Comparison of ENCODE assay signal across 8 cellular contexts in genomic region chr17:64707077-64707591, GRCh38. TPM values are rescaled to one million over a fixed set of nuclear protein-coding genes. Genes with fewer than 3 reads are reported as not detected.
A peak's percentile ranks its signal among the peaks of the same experiment; 100 is the strongest.
DNase-seq lines count a peak whose midpoint lies in the region; ATAC-seq, FAIRE-seq and TF ChIP-seq lines count a peak whose summit lies in the region.

No MANE protein-coding gene starts in this region.

- no peak for FAIRE-seq in K562 (lab: Jason Lieb, UNC)

- H3K27me3 ChIP-seq in K562 (ENCODE audit: control insufficient read depth in 2 of 2, insufficient read depth in 2 of 2, low read length in 2 of 2) = peaks cover 0 to 6% of the 10 kb centered on the region in 2 experiments; a peak in 2 of 5 replicates
- no peaks in the 10 kb centered on the region for H3K27me3 ChIP-seq in subcutaneous abdominal adipose tissue (ENCODE audit: control insufficient read depth in 5 of 5, insufficient read depth in 4 of 5, low read length in 5 of 5)

- DNase-seq in C1 segment of cervical spinal cord (lab: John Stamatoyannopoulos, UW) (peak in 10 of 14 donors; percentile 3 to 52 (median 23)), M059J (ENCODE audit: low read depth) (peak; percentile 99), K562 (ENCODE audit: extremely low read depth in 1 of 4, low spot score in 3 of 4) (no peak), iris pigment epithelial cell (ENCODE audit: low read depth) (peak; percentile 99)
- no peak for DNase-seq in stimulated activated naive B cell treated with anti-CD40 and anti-IgM and Interleukin-4, amounts not matched to agents 10 μg/mL and 1 μg/mL and 100 μg/mL, for 72 hours

- no peak overlapping the region for H3K27ac Mint-ChIP-seq in stimulated activated naive B cell treated with anti-CD40 and anti-IgM and Interleukin-4, amounts not matched to agents 10 μg/mL and 1 μg/mL and 100 μg/mL, for 72 hours

- in situ Hi-C loops in K562 (cut with MboI) = no loop called here

- H3K4me3 Mint-ChIP-seq in stimulated activated naive B cell treated with anti-CD40 and anti-IgM and Interleukin-4, amounts not matched to agents 10 μg/mL and 1 μg/mL and 100 μg/mL, for 72 hours = no peak overlapping the region

- no TSS peak for BruUV-seq in K562 (replicated peaks; lab: Mats Ljungman, UMichigan)

- H3K4me3 ChIP-seq in K562 = no peak overlapping the region
- no peak overlapping the region for H3K4me3 ChIP-seq in subcutaneous abdominal adipose tissue (ENCODE audit: low read depth in 1 of 5, low read length in 5 of 5)

- no peak overlapping the region for H2AFZ ChIP-seq in K562 (ENCODE audit: low read depth, low read length)

- H3K4me1 ChIP-seq in K562 (replicated peaks in 1 of 2; ENCODE audit: control insufficient read depth in 2 of 2, insufficient read depth in 2 of 2, low read length in 2 of 2) (peaks cover 8 to 15% of the 10 kb centered on the region in 2 experiments; a peak in 4 of 5 replicates), subcutaneous abdominal adipose tissue (ENCODE audit: control insufficient read depth in 5 of 5, insufficient read depth in 5 of 5, low read length in 5 of 5) (peaks cover 2 to 37% (median 31%) of the 10 kb centered on the region in 5 donors)

- no peaks in the 10 kb centered on the region for H3K36me3 Mint-ChIP-seq in stimulated activated naive B cell treated with anti-CD40 and anti-IgM and Interleukin-4, amounts not matched to agents 10 μg/mL and 1 μg/mL and 100 μg/mL, for 72 hours

- peaks cover 0 to 13% of the 10 kb centered on the region in 2 donors for H3K27me3 Mint-ChIP-seq in stimulated activated naive B cell treated with anti-CD40 and anti-IgM and Interleukin-4, amounts not matched to agents 10 μg/mL and 1 μg/mL and 100 μg/mL, for 72 hours

- CTCF ChIA-PET in K562 (lab: Yijun Ruan, JAX; ENCODE audit: low intra/inter-chr PET ratio) = no interaction called here

- no peaks in the 10 kb centered on the region for H4K20me1 ChIP-seq in K562 (replicated peaks; ENCODE audit: control insufficient read depth, insufficient read depth, low read length)

- no peak for ATAC-seq in K562
- no peak for ATAC-seq in stimulated activated naive B cell treated with anti-CD40 and anti-IgM and Interleukin-4, amounts not matched to agents 10 μg/mL and 1 μg/mL and 100 μg/mL, for 72 hours (replicated peaks)
- ATAC-seq in GM19328 (IDR thresholded peaks at IDR 0.05; ENCODE audit: unreplicated experiment) = no peak
- ATAC-seq in HG03457 (IDR thresholded peaks at IDR 0.05; ENCODE audit: unreplicated experiment) = no peak

- H3K36me3 ChIP-seq in K562 (ENCODE audit: control insufficient read depth, insufficient read depth, low read length) (no peaks in the 10 kb centered on the region), subcutaneous abdominal adipose tissue (ENCODE audit: control insufficient read depth in 5 of 5, insufficient read depth in 5 of 5, low read length in 5 of 5) (no peaks in the 10 kb centered on the region)

- intact Hi-C loops in K562 (cut with micrococcal nuclease) = no loop called here

- POLR2A ChIA-PET in K562 (lab: Yijun Ruan, JAX) = interaction anchor here (1.1 kb wide), 1 partner anchor 19 kb away, joined by 3 read pairs; no protein-coding TSS in a partner anchor

- 16% methylated on average over 10 of the region's 10 CpGs for WGBS in K562 (ENCODE audit: insufficient coverage, low coverage, missing lambda C conversion rate)

- no peak overlapping the region for H3K4me2 ChIP-seq in K562 (ENCODE audit: insufficient read depth, low read length)

- H3K9me3 ChIP-seq in K562 (replicated peaks; ENCODE audit: control insufficient read depth, insufficient read depth, low read depth, low read length) (no peaks in the 10 kb centered on the region), subcutaneous abdominal adipose tissue (ENCODE audit: control insufficient read depth in 5 of 5, low read length in 5 of 5) (no peaks in the 10 kb centered on the region)

- H3K27ac ChIP-seq in K562 (ENCODE audit: extremely low read depth, low read depth, low read length) (no peak overlapping the region), subcutaneous abdominal adipose tissue (ENCODE audit: low read depth, low read length) (peak overlapping the region; percentile 47)

- no peak for TF ChIP-seq CTCF in K562 (IDR thresholded peaks at IDR 0.05 in 2 of 3, conservative IDR thresholded peaks at IDR 0.05 in 1 of 3; ENCODE audit: insufficient read depth in 2 of 3, low read depth in 1 of 3, low read length in 3 of 3)

- no peak for TF ChIP-seq RAD21 in K562 (CRISPR knock-in tag; conservative IDR thresholded peaks at IDR 0.05 in 1 of 2, IDR thresholded peaks at IDR 0.05 in 1 of 2)

- H3K9me3 Mint-ChIP-seq in stimulated activated naive B cell treated with anti-CD40 and anti-IgM and Interleukin-4, amounts not matched to agents 10 μg/mL and 1 μg/mL and 100 μg/mL, for 72 hours = no peaks in the 10 kb centered on the region

- no peak for TF ChIP-seq POLR2A in K562 (conservative IDR thresholded peaks at IDR 0.05)

- H3K9ac ChIP-seq in K562 (ENCODE audit: insufficient read depth in 1 of 2, low read depth in 2 of 2, low read length in 2 of 2) (no peak overlapping the region), subcutaneous abdominal adipose tissue (ENCODE audit: low read length in 5 of 5) (peak overlapping the region in 1 of 5 donors; percentile 23)

- H3K9me1 ChIP-seq in K562 (ENCODE audit: control insufficient read depth, insufficient read depth, low read length) = no peaks in the 10 kb centered on the region

- TF ChIP-seq EP300 in K562 (IDR thresholded peaks at IDR 0.05; ENCODE audit: low read length) = no peak

- H3K4me1 Mint-ChIP-seq in stimulated activated naive B cell treated with anti-CD40 and anti-IgM and Interleukin-4, amounts not matched to agents 10 μg/mL and 1 μg/mL and 100 μg/mL, for 72 hours = peaks cover 17 to 26% of the 10 kb centered on the region in 2 donors

- no peaks in the 10 kb centered on the region for H3K79me2 ChIP-seq in K562 (ENCODE audit: control insufficient read depth, insufficient read depth, low read length)

TF ChIP-seq in K562, 482 proteins besides CTCF, POLR2A, EP300 and RAD21 (continues in another document):
- TF ChIP-seq CTBP1 (IDR thresholded peaks at IDR 0.05; ENCODE audit: borderline replicate concordance) (peak; percentile 68; the same call in 1 of the 2 replicates), ATF3 (IDR thresholded peaks at IDR 0.05) (peak; percentile 12; the same call in 1 of the 2 replicates), ATF3 (CRISPR knock-in tag; conservative IDR thresholded peaks at IDR 0.05) (no peak), L3MBTL2 (IDR thresholded peaks at IDR 0.05) (peak; percentile 35; the same call in 1 of the 2 replicates)

RNA-seq across cellular contexts. Expression of gene SMURF2, which starts 45.0 kb away (rescaled TPM):
- total RNA-seq in M059J (2014; rRNA removed; shearing (Covaris generic)) = 43.3 and 68.7 TPM in 2 replicates
- 14.0 and 35.3 TPM in 2 replicates for total RNA-seq in K562 (2011; cell fraction: chromatin; rRNA removed; ENCODE audit: low replicate concordance)
- 6.8 and 8.8 TPM in 2 replicates for total RNA-seq in K562 (2011; cell fraction: nucleolus; rRNA removed)
- 12.4 and 15.6 TPM in 2 replicates for total RNA-seq in K562 (2011; cell fraction: nucleoplasm; rRNA removed)
- total RNA-seq in K562 (2014; rRNA removed) = 11.6 and 13.0 TPM in 2 replicates
- total RNA-seq in K562 (2014; rRNA removed; fragmentation: Illumina TruSeq; extraction: Trizol) = 20.5 and 22.1 TPM in 2 replicates
- total RNA-seq in K562 (2015; rRNA removed; fragmentation: Illumina TruSeq; extraction: Trizol) = 22.0 and 23.1 TPM in 2 replicates
- total RNA-seq in K562 (2021) = 15.2 and 15.7 TPM in 2 replicates
- 13.3 and 14.8 TPM in 2 replicates for polyA plus RNA-seq in K562 (2011; rRNA removed)
- polyA plus RNA-seq in K562 (2011; cell fraction: cytosol; rRNA removed) = 3.4 and 7.1 TPM in 2 replicates
- 11.5 and 13.8 TPM in 2 replicates for polyA plus RNA-seq in K562 (2011; cell fraction: nucleus; rRNA removed)
- 8.8 and 9.6 TPM in 2 replicates for polyA plus RNA-seq in K562 (2012)
- 15.9 and 16.4 TPM in 2 replicates for polyA plus RNA-seq in K562 (2014; fragmentation: Illumina TruSeq; extraction: Trizol)
- polyA plus RNA-seq in K562 (2014; fragmentation: Nextera tagmentation; extraction: Ambion mirVana) = 1 to 10 TPM; 3.8 to 5.0 TPM
- polyA plus RNA-seq in K562 (2014; rRNA removed) = 9.1 and 11.3 TPM in 2 replicates
- 31.6 and 34.3 TPM in 2 replicates for polyA minus RNA-seq in K562 (2011; rRNA and poly(A)+ RNA removed)
- 7.8 and 10.6 TPM in 2 replicates for polyA minus RNA-seq in K562 (2011; cell fraction: cytosol; rRNA and poly(A)+ RNA removed)
- 5.8 and 19.7 TPM in 2 replicates for polyA minus RNA-seq in K562 (2011; cell fraction: nucleus; rRNA and poly(A)+ RNA removed)

Comparison
In these comparisons a context has a peak if more than half of its experiments do, and no peak if none do; other contexts are left out.
1. DNase-seq: peak in C1 segment of cervical spinal cord (10 of 14), M059J (single experiment) and iris pigment epithelial cell (single experiment); none in K562 (0 of 4) and stimulated activated naive B cell treated with anti-CD40 and anti-IgM and Interleukin-4, amounts not matched to agents 10 μg/mL and 1 μg/mL and 100 μg/mL, for 72 hours (single experiment).